In genomic region chr12:129765719-129766118, GRCh38 we compare ENCODE assay signal across 25 cellular contexts.
DNase-seq lines count a peak whose midpoint lies in the region; ATAC-seq, FAIRE-seq and TF ChIP-seq lines count a peak whose summit lies in the region.
"Had no signal": no experiment of that assay in that cellular context is flagged by ENCODE, and none has a peak within 500 bp of the region (broad histone marks: within the 10 kb centered on the region; RNA-seq: fewer than 3 reads in every experiment).

No MANE protein-coding gene starts in this region.

- H3K36me3 Mint-ChIP-seq in endodermal cell (ENCODE audit: low read depth) (peaks cover 54% of the 10 kb centered on the region), H9 (ENCODE audit: insufficient read depth in 1 of 3, low read depth in 3 of 3) (peaks cover 28 to 41% (median 35%) of the 10 kb centered on the region in 3 experiments)
- H3K36me3 Mint-ChIP-seq: CD8-positive, alpha-beta T cell had no signal

- no peak overlapping the region for H3K9ac ChIP-seq in HepG2 (ENCODE audit: insufficient read depth, low read depth, low read length)
- H3K9ac ChIP-seq in K562 (ENCODE audit: insufficient read depth in 1 of 2, low read depth in 2 of 2, low read length in 2 of 2) = no peak overlapping the region
- no peak overlapping the region for H3K9ac ChIP-seq in endodermal cell (ENCODE audit: extremely low read depth, low read length, poor library complexity, severe bottlenecking)
- no peak overlapping the region for H3K9ac ChIP-seq in H9 (ENCODE audit: extremely low read depth, insufficient read length, low read length)
- H3K9ac ChIP-seq: BLaER1 treated with 17β-estradiol and CSF1 and Interleukin-3, amounts not matched to agents 10 nM and 100 nM had no signal

- no peak overlapping the region for H3K4me2 ChIP-seq in HepG2 (ENCODE audit: low read depth, low read length)
- H3K4me2 ChIP-seq in K562 (ENCODE audit: insufficient read depth, low read length) = no peak overlapping the region
- H3K4me2 ChIP-seq in H9 (ENCODE audit: insufficient read depth, insufficient read length, low read length) = no peak overlapping the region
- H3K4me2 ChIP-seq in OCI-LY7 (ENCODE audit: low read length) = no peak overlapping the region
- H3K4me2 ChIP-seq: A549; BLaER1 treated with 17β-estradiol and CSF1 and Interleukin-3, amounts not matched to agents 10 nM and 100 nM had no signal

- no peak overlapping the region for H3K4me3 Mint-ChIP-seq in endodermal cell
- no peak overlapping the region for H3K4me3 Mint-ChIP-seq in H9
- H3K4me3 Mint-ChIP-seq: B cell; CD4-positive, alpha-beta T cell; CD8-positive, alpha-beta T cell had no signal

- ATAC-seq in HepG2 (no peak), right lobe of liver (no peak), K562 (no peak)
- ATAC-seq: A549; CD8-positive, alpha-beta T cell; GM12878 had no signal

- H3K56ac ChIP-seq in H9 (ENCODE audit: insufficient read length, low read depth, low read length) = no peak overlapping the region

- no TSS peak for BruUV-seq in HepG2 (replicated peaks; lab: Mats Ljungman, UMichigan)
- no TSS peak for BruUV-seq in K562 (replicated peaks; lab: Mats Ljungman, UMichigan)
- BruUV-seq in OCI-LY7 (replicated peaks; lab: Mats Ljungman, UMichigan) = no TSS peak

- H2BK5ac ChIP-seq in H9 (ENCODE audit: insufficient read length, low read length) = no peak overlapping the region

- no peak for FAIRE-seq in HepG2 (lab: Jason Lieb, UNC)
- FAIRE-seq in K562 (lab: Jason Lieb, UNC) = no peak
- FAIRE-seq: A549, D721Med, GM12878, GM12892, GM18507 had no signal

- no peak for TF ChIP-seq POLR2A in HepG2 (IDR thresholded peaks at IDR 0.05; ENCODE audit: insufficient read depth in 1 of 2, low read depth in 2 of 2, low read length in 2 of 2)
- no peak for TF ChIP-seq POLR2A in right lobe of liver (IDR thresholded peaks at IDR 0.05)
- TF ChIP-seq POLR2A in K562 (conservative IDR thresholded peaks at IDR 0.05) = no peak

- H3K9me3 Mint-ChIP-seq in endodermal cell (peaks cover 31% of the 10 kb centered on the region), H9 (peaks cover 27 to 32% of the 10 kb centered on the region in 2 experiments)
- H3K9me3 Mint-ChIP-seq: CD4-positive, alpha-beta T cell had no signal

- H3K79me2 ChIP-seq in HepG2 (ENCODE audit: insufficient read depth, low read length) (no peaks in the 10 kb centered on the region), K562 (ENCODE audit: control insufficient read depth, insufficient read depth, low read length) (no peaks in the 10 kb centered on the region), H9 (ENCODE audit: insufficient read depth, low read length) (no peaks in the 10 kb centered on the region), OCI-LY7 (ENCODE audit: insufficient read depth, low read depth, low read length) (no peaks in the 10 kb centered on the region)

- no peak overlapping the region for H2BK120ac ChIP-seq in H9 (ENCODE audit: low read depth, low read length, poor library complexity, severe bottlenecking)

- H2AFZ ChIP-seq in HepG2 (ENCODE audit: low read length) (no peak overlapping the region), K562 (ENCODE audit: low read depth, low read length) (no peak overlapping the region), H9 (ENCODE audit: low read length) (no peak overlapping the region), OCI-LY7 (ENCODE audit: low read length) (no peak overlapping the region)

- no peak overlapping the region for H2AK5ac ChIP-seq in H9 (ENCODE audit: insufficient read length, low read length)

- H2BK12ac ChIP-seq in H9 (ENCODE audit: insufficient read length, low read depth, low read length) = no peak overlapping the region

- TF ChIP-seq EP300 in HepG2 (IDR thresholded peaks at IDR 0.05; ENCODE audit: low read depth in 2 of 2, low read length in 2 of 2) (no peak), HepG2 (CRISPR knock-in tag; IDR thresholded peaks at IDR 0.05; ENCODE audit: borderline replicate concordance) (no peak), K562 (IDR thresholded peaks at IDR 0.05; ENCODE audit: low read length) (no peak)

- TF ChIP-seq RAD21 in HepG2 (CRISPR knock-in tag; IDR thresholded peaks at IDR 0.05) (no peak), K562 (CRISPR knock-in tag; conservative IDR thresholded peaks at IDR 0.05 in 1 of 2, IDR thresholded peaks at IDR 0.05 in 1 of 2) (no peak)

- H3K18ac ChIP-seq in H9 (ENCODE audit: insufficient read length, low read depth, low read length) = no peak overlapping the region

- POLR2A ChIA-PET in HepG2 (lab: Yijun Ruan, JAX) (no interaction called here), K562 (lab: Yijun Ruan, JAX) (no interaction called here), OCI-LY7 (lab: Charles Lee) (no interaction called here)

- H3K27ac ChIP-seq in HepG2 (ENCODE audit: extremely low read length, insufficient read depth, low read length) (no peak overlapping the region), right lobe of liver (no peak overlapping the region), K562 (ENCODE audit: extremely low read depth, low read depth, low read length) (no peak overlapping the region), endodermal cell (ENCODE audit: low read depth, low read length) (no peak overlapping the region), H9 (ENCODE audit: insufficient read length, low read depth, low read length) (no peak overlapping the region), OCI-LY7 (ENCODE audit: low read depth, low read length, poor library complexity, severe bottlenecking) (no peak overlapping the region)
- H3K27ac ChIP-seq: 22Rv1; A549; BLaER1 treated with 17β-estradiol and CSF1 and Interleukin-3, amounts not matched to agents 10 nM and 100 nM; C4-2B had no signal

- no peaks in the 10 kb centered on the region for H3K9me1 ChIP-seq in K562 (ENCODE audit: control insufficient read depth, insufficient read depth, low read length)

- H2BK20ac ChIP-seq in H9 (ENCODE audit: low read depth, low read length, poor library complexity, severe bottlenecking) = no peak overlapping the region

- in situ Hi-C loops in HepG2 (cut with HindIII; ENCODE audit: extremely low pct_ligation_motif_present, low pct_unique_long_range_greater_than_20kb) = no loop called here
- in situ Hi-C loops in K562 (cut with MboI) = no loop called here

- WGBS in HepG2 (ENCODE audit: low lambda C conversion rate) = 54% methylated on average over 5 of the region's 5 CpGs
- WGBS in right lobe of liver (ENCODE audit: insufficient coverage, low coverage, low lambda C conversion rate, missing lambda C conversion rate) = 56% methylated on average over 5 of the region's 5 CpGs
- 2% methylated on average over 5 of the region's 5 CpGs for WGBS in K562 (ENCODE audit: insufficient coverage, low coverage, missing lambda C conversion rate)
- 71 to 100% methylated on average over 3 to 5 of the region's 5 CpGs for WGBS in endodermal cell (ENCODE audit: insufficient coverage in 1 of 2, insufficient read length in 1 of 2), 2 experiments
- no CpG with 5 or more reads among the region's 5 CpGs for WGBS in H9 (ENCODE audit: extremely low coverage, insufficient read length, low lambda C conversion rate)

- no peak overlapping the region for H3T11ph ChIP-seq in H9 (ENCODE audit: low read length)

- H3K27me3 Mint-ChIP-seq in endodermal cell (ENCODE audit: insufficient read depth) (no peaks in the 10 kb centered on the region), H9 (ENCODE audit: low read depth) (no peaks in the 10 kb centered on the region)
- H3K27me3 Mint-ChIP-seq: B cell; CD4-positive, alpha-beta T cell had no signal

- H3K4ac ChIP-seq in H9 (ENCODE audit: low read depth, low read length) = no peak overlapping the region

- H3K4me3 ChIP-seq in HepG2 (replicated peaks in 1 of 3; ENCODE audit: insufficient read depth in 1 of 3, low read depth in 2 of 3, low read length in 3 of 3) (no peak overlapping the region), right lobe of liver (no peak overlapping the region), K562 (no peak overlapping the region), endodermal cell (ENCODE audit: low read length) (peak overlapping the region; percentile 56), OCI-LY7 (ENCODE audit: low read depth, low read length, poor library complexity, severe bottlenecking) (no peak overlapping the region)
- H3K4me3 ChIP-seq: A549; BLaER1 treated with 17β-estradiol and CSF1 and Interleukin-3, amounts not matched to agents 10 nM and 100 nM; GM12878 had no signal

- H3K14ac ChIP-seq in H9 (ENCODE audit: insufficient read depth, low read length) = no peak overlapping the region

- CTCF ChIA-PET in HepG2 (lab: Yijun Ruan, JAX; ENCODE audit: low intra/inter-chr PET ratio, low total read pairs) (no interaction called here), K562 (lab: Yijun Ruan, JAX; ENCODE audit: low intra/inter-chr PET ratio) (no interaction called here), OCI-LY7 (lab: Charles Lee; ENCODE audit: unreplicated experiment) (no interaction called here)

- H3K4me1 ChIP-seq in HepG2 (ENCODE audit: insufficient read depth, low read length) = no peaks in the 10 kb centered on the region
- H3K4me1 ChIP-seq in right lobe of liver = no peaks in the 10 kb centered on the region
- no peaks in the 10 kb centered on the region for H3K4me1 ChIP-seq in K562 (replicated peaks in 1 of 2; ENCODE audit: control insufficient read depth in 2 of 2, insufficient read depth in 2 of 2, low read length in 2 of 2)
- H3K4me1 ChIP-seq in endodermal cell (ENCODE audit: control insufficient read depth, insufficient read depth, low read length) = no peaks in the 10 kb centered on the region
- H3K4me1 ChIP-seq in H9 (ENCODE audit: insufficient read depth, low read length) = peaks cover 3% of the 10 kb centered on the region; the same call in 1 of the 2 replicates
- no peaks in the 10 kb centered on the region for H3K4me1 ChIP-seq in OCI-LY7 (ENCODE audit: insufficient read depth, low read length, poor library complexity, severe bottlenecking)
- H3K4me1 ChIP-seq: A549, Caco-2 had no signal

- no peak for TF ChIP-seq CTCF in HepG2 (CRISPR knock-in tag; IDR thresholded peaks at IDR 0.05)
- no peak for TF ChIP-seq CTCF in right lobe of liver (IDR thresholded peaks at IDR 0.05)
- TF ChIP-seq CTCF in K562 (IDR thresholded peaks at IDR 0.05 in 2 of 3, conservative IDR thresholded peaks at IDR 0.05 in 1 of 3; ENCODE audit: insufficient read depth in 2 of 3, low read depth in 1 of 3, low read length in 3 of 3) = no peak
- no peak for TF ChIP-seq CTCF in endodermal cell (conservative IDR thresholded peaks at IDR 0.05)
- no peak for TF ChIP-seq CTCF in H9 (conservative IDR thresholded peaks at IDR 0.05)
- TF ChIP-seq CTCF in OCI-LY7 (conservative IDR thresholded peaks at IDR 0.05; ENCODE audit: low read length) = no peak

- no peak for DNase-seq in HepG2 (ENCODE audit: low spot score)
- no peak for DNase-seq in right lobe of liver
- DNase-seq in K562 (ENCODE audit: extremely low read depth in 1 of 4, low spot score in 3 of 4) = no peak
- no peak for DNase-seq in endodermal cell
- no peak for DNase-seq in kidney glomerular epithelial cell (lab: John Stamatoyannopoulos, UW)
- DNase-seq in H9 = no peak
- DNase-seq in OCI-LY7 (ENCODE audit: low spot score) = no peak
- DNase-seq: AML-193; Caco-2; Calu3; CD4-positive, alpha-beta T cell; CD8-positive, alpha-beta T cell; DMS79; DND-41; EL; GDM1 had no signal

- H4K8ac ChIP-seq in H9 (replicated peaks; ENCODE audit: insufficient read length, low read depth, low read length) = no peak overlapping the region

- intact Hi-C loops in HepG2 (cut with micrococcal nuclease; ENCODE audit: unreplicated experiment) (no loop called here), right lobe of liver (cut with DNase I) (no loop called here), K562 (cut with micrococcal nuclease) (no loop called here), OCI-LY7 (cut with micrococcal nuclease; ENCODE audit: unreplicated experiment) (no loop called here)

- no peak overlapping the region for H2BK15ac ChIP-seq in H9 (ENCODE audit: low read depth, low read length)

- H3K27me3 ChIP-seq in HepG2 (ENCODE audit: control insufficient read depth in 1 of 2, insufficient read depth in 2 of 2, low read length in 2 of 2) (no peaks in the 10 kb centered on the region; a peak in 1 of 5 replicates), right lobe of liver (no peaks in the 10 kb centered on the region), K562 (ENCODE audit: control insufficient read depth in 2 of 2, insufficient read depth in 2 of 2, low read length in 2 of 2) (peaks cover 4 to 12% of the 10 kb centered on the region in 2 experiments; a peak in 3 of 5 replicates), endodermal cell (ENCODE audit: control insufficient read depth, insufficient read depth, low read length, poor library complexity, severe bottlenecking) (no peaks in the 10 kb centered on the region), H9 (ENCODE audit: insufficient read depth, low read length) (no peaks in the 10 kb centered on the region)
- H3K27me3 ChIP-seq: BLaER1 treated with 17β-estradiol and CSF1 and Interleukin-3, amounts not matched to agents 10 nM and 100 nM had no signal

- H3K23ac ChIP-seq in H9 (ENCODE audit: insufficient read length, low read depth, low read length) = no peak overlapping the region

- H3K9me3 ChIP-seq in HepG2 (ENCODE audit: low read length) = peaks cover 34% of the 10 kb centered on the region
- no peaks in the 10 kb centered on the region for H3K9me3 ChIP-seq in right lobe of liver
- no peaks in the 10 kb centered on the region for H3K9me3 ChIP-seq in K562 (replicated peaks; ENCODE audit: control insufficient read depth, insufficient read depth, low read depth, low read length)
- H3K9me3 ChIP-seq in endodermal cell (ENCODE audit: control insufficient read depth, low read length) = peaks cover 31% of the 10 kb centered on the region
- peaks cover 7% of the 10 kb centered on the region for H3K9me3 ChIP-seq in H9 (ENCODE audit: control insufficient read depth, low read depth, low read length)
- H3K9me3 ChIP-seq in OCI-LY7 (ENCODE audit: low read length) = no peaks in the 10 kb centered on the region

- no peaks in the 10 kb centered on the region for H3K36me3 ChIP-seq in HepG2 (replicated peaks in 1 of 2; ENCODE audit: control insufficient read depth in 1 of 2, insufficient read depth in 2 of 2, low read length in 2 of 2)
- no peaks in the 10 kb centered on the region for H3K36me3 ChIP-seq in right lobe of liver
- H3K36me3 ChIP-seq in K562 (ENCODE audit: control insufficient read depth, insufficient read depth, low read length) = no peaks in the 10 kb centered on the region
- H3K36me3 ChIP-seq in endodermal cell (ENCODE audit: control insufficient read depth, insufficient read depth, low read length) = no peaks in the 10 kb centered on the region
- H3K36me3 ChIP-seq in OCI-LY7 (ENCODE audit: insufficient read depth, low read length) = no peaks in the 10 kb centered on the region
- H3K36me3 ChIP-seq: BLaER1 treated with 17β-estradiol and CSF1 and Interleukin-3, amounts not matched to agents 10 nM and 100 nM had no signal

- H4K20me1 ChIP-seq in HepG2 (ENCODE audit: insufficient read depth, low read length) = no peaks in the 10 kb centered on the region
- H4K20me1 ChIP-seq in K562 (replicated peaks; ENCODE audit: control insufficient read depth, insufficient read depth, low read length) = no peaks in the 10 kb centered on the region
- no peaks in the 10 kb centered on the region for H4K20me1 ChIP-seq in H9 (ENCODE audit: control insufficient read depth, insufficient read depth, insufficient read length)
- H4K20me1 ChIP-seq in OCI-LY7 (ENCODE audit: insufficient read depth, low read length) = no peaks in the 10 kb centered on the region
- H4K20me1 ChIP-seq: BLaER1 treated with 17β-estradiol and CSF1 and Interleukin-3, amounts not matched to agents 10 nM and 100 nM had no signal

- H3K4me1 Mint-ChIP-seq in endodermal cell = no peaks in the 10 kb centered on the region
- peaks cover 16 to 17% of the 10 kb centered on the region in 2 experiments for H3K4me1 Mint-ChIP-seq in H9
- H3K4me1 Mint-ChIP-seq: B cell had no signal

- no peak overlapping the region for H4K91ac ChIP-seq in H9 (ENCODE audit: insufficient read length, low read depth, low read length)

- no peaks in the 10 kb centered on the region for H3K23me2 ChIP-seq in H9 (ENCODE audit: insufficient read length, low read depth, low read length, poor library complexity, severe bottlenecking)

- H4K5ac ChIP-seq in H9 (ENCODE audit: insufficient read length, low read depth, low read length) = no peak overlapping the region

- no peaks in the 10 kb centered on the region for H3K9me2 ChIP-seq in OCI-LY7 (ENCODE audit: insufficient read depth, low read length)

- H3K79me1 ChIP-seq in H9 (ENCODE audit: insufficient read depth, low read depth, low read length, poor library complexity, severe bottlenecking) = no peaks in the 10 kb centered on the region

- H3K27ac Mint-ChIP-seq in endodermal cell = no peak overlapping the region
- H3K27ac Mint-ChIP-seq in H9 = no peak overlapping the region
- H3K27ac Mint-ChIP-seq: B cell; CD4-positive, alpha-beta T cell; CD8-positive, alpha-beta T cell had no signal
